20 cellular contexts compared by ENCODE assay signal in genomic region chr11:47162426-47162825, GRCh38. TPM values are rescaled to one million over a fixed set of nuclear protein-coding genes. Genes with fewer than 3 reads are reported as not detected.
"Had no signal": no experiment of that assay in that cellular context is flagged by ENCODE, and none has a peak within 500 bp of the region (broad histone marks: within the 10 kb centered on the region; RNA-seq: fewer than 3 reads in every experiment).

No MANE protein-coding gene starts in this region.

- H3K36me3 Mint-ChIP-seq: activated naive CD4-positive, alpha-beta T cell treated with anti-CD3 and anti-CD28 coated beads, Interleukin-2, amount 50 U/mL, for 24 hours had no signal

- FAIRE-seq: colon had no signal

- H3K27ac Mint-ChIP-seq: activated CD8-positive, alpha-beta memory T cell treated with anti-CD3 and anti-CD28 coated beads, Interleukin-2, amount 10 ng/mL, durations not matched to agents 7 days and 5 days; activated CD8-positive, alpha-beta T cell treated with anti-CD3 and anti-CD28 coated beads for 36 hours; activated naive CD4-positive, alpha-beta T cell treated with anti-CD3 and anti-CD28 coated beads, Interleukin-2, amount 50 U/mL, for 24 hours; stimulated activated naive CD8-positive, alpha-beta T cell treated with anti-CD3 and anti-CD28 coated beads, Interleukin-15, Interleukin-2, amounts not matched to agents 100 ng/mL and 50 ng/mL, for 24 hours had no signal

- H3K4me1 Mint-ChIP-seq: activated CD8-positive, alpha-beta memory T cell treated with anti-CD3 and anti-CD28 coated beads, Interleukin-2, amount 10 ng/mL, durations not matched to agents 7 days and 5 days; activated naive CD4-positive, alpha-beta T cell treated with anti-CD3 and anti-CD28 coated beads, Interleukin-2, amount 50 U/mL, for 24 hours; brain had no signal

- H3K9me3 ChIP-seq: esophagus squamous epithelium, gastrocnemius medialis, spleen, tibial artery had no signal

- DNase-seq: activated CD4-positive, alpha-beta T cell treated with anti-CD3 and anti-CD28 coated beads for 48 hours; activated CD8-positive, alpha-beta memory T cell treated with anti-CD3 and anti-CD28 coated beads, Interleukin-2, amount 10 ng/mL, durations not matched to agents 7 days and 5 days; activated CD8-positive, alpha-beta T cell treated with anti-CD3 and anti-CD28 coated beads for 36 hours; activated gamma-delta T cell treated with Interleukin-2 at 50 U/mL for 16 hours; activated T-cell treated with anti-CD3 and anti-CD28 coated beads for 4 hours; dorsolateral prefrontal cortex; esophagus squamous epithelium; gastrocnemius medialis; mesenchymal stem cell; nucleus accumbens; spleen; stimulated activated CD4-positive, alpha-beta T cell treated with anti-CD3 and anti-CD28 coated beads, Interleukin-4, amount 100 ng/mL, for 1 hour; tibial artery had no signal

- ATAC-seq: activated CD8-positive, alpha-beta memory T cell treated with anti-CD3 and anti-CD28 coated beads, Interleukin-2, amount 10 ng/mL, durations not matched to agents 7 days and 5 days; activated CD8-positive, alpha-beta T cell treated with anti-CD3 and anti-CD28 coated beads for 36 hours; gastrocnemius medialis had no signal

- H3K4me3 Mint-ChIP-seq: activated CD8-positive, alpha-beta memory T cell treated with anti-CD3 and anti-CD28 coated beads, Interleukin-2, amount 10 ng/mL, durations not matched to agents 7 days and 5 days; activated CD8-positive, alpha-beta T cell treated with anti-CD3 and anti-CD28 coated beads for 36 hours; activated naive CD4-positive, alpha-beta T cell treated with anti-CD3 and anti-CD28 coated beads, Interleukin-2, amount 50 U/mL, for 24 hours; brain; central memory CD8-positive, alpha-beta T cell; stimulated activated naive CD8-positive, alpha-beta T cell treated with anti-CD3 and anti-CD28 coated beads, Interleukin-15, Interleukin-2, amounts not matched to agents 100 ng/mL and 50 ng/mL, for 24 hours had no signal

- H3K27me3 ChIP-seq: dorsolateral prefrontal cortex, esophagus squamous epithelium, gastrocnemius medialis, spleen, tibial artery had no signal

- H3K27me3 Mint-ChIP-seq: activated CD8-positive, alpha-beta memory T cell treated with anti-CD3 and anti-CD28 coated beads, Interleukin-2, amount 10 ng/mL, durations not matched to agents 7 days and 5 days; activated CD8-positive, alpha-beta T cell treated with anti-CD3 and anti-CD28 coated beads for 36 hours; activated naive CD4-positive, alpha-beta T cell treated with anti-CD3 and anti-CD28 coated beads, Interleukin-2, amount 50 U/mL, for 24 hours; brain; central memory CD8-positive, alpha-beta T cell; stimulated activated naive CD8-positive, alpha-beta T cell treated with anti-CD3 and anti-CD28 coated beads, Interleukin-15, Interleukin-2, amounts not matched to agents 100 ng/mL and 50 ng/mL, for 24 hours had no signal

- H3K27ac ChIP-seq: tibial artery had no signal

- H3K4me3 ChIP-seq: dorsolateral prefrontal cortex, esophagus squamous epithelium, gastrocnemius medialis, spleen, tibial artery had no signal

RNA-seq across cellular contexts. Expression of gene PACSIN3, which starts 23.8 kb away (rescaled TPM):
- total RNA-seq: mononuclear cell had no signal
- polyA plus RNA-seq: neural cell had no signal
